8 cellular contexts compared by ENCODE assay signal in genomic region chr7:118185163-118185860, GRCh38. TPM values are rescaled to one million over a fixed set of nuclear protein-coding genes. Genes with fewer than 3 reads are reported as not detected.
DNase-seq lines count a peak whose midpoint lies in the region; ATAC-seq and TF ChIP-seq lines count a peak whose summit lies in the region.

No MANE protein-coding gene starts in this region.

- H3K4me1 Mint-ChIP-seq in CD8-positive, alpha-beta T cell (ENCODE audit: low read depth) = peaks cover 49% of the 10 kb centered on the region
- H3K4me1 Mint-ChIP-seq in chondrocyte (ENCODE audit: low read depth) = peaks cover 36% of the 10 kb centered on the region
- H3K4me1 Mint-ChIP-seq in nephron progenitor cell = peaks cover 35% of the 10 kb centered on the region

- ATAC-seq in CD8-positive, alpha-beta T cell = no peak
- no peak for ATAC-seq in HG03280 (IDR thresholded peaks at IDR 0.05; ENCODE audit: unreplicated experiment)

- H3K36me3 Mint-ChIP-seq in CD8-positive, alpha-beta T cell = peaks cover 47% of the 10 kb centered on the region
- H3K36me3 Mint-ChIP-seq in chondrocyte (ENCODE audit: low read depth) (peaks cover 5% of the 10 kb centered on the region), nephron progenitor cell (ENCODE audit: low read depth) (peaks cover 49% of the 10 kb centered on the region)

- peaks cover 42% of the 10 kb centered on the region for H3K4me1 ChIP-seq in CD8-positive, alpha-beta T cell (ENCODE audit: insufficient read depth, low read length)

- H3K36me3 ChIP-seq in CD8-positive, alpha-beta T cell (ENCODE audit: insufficient read depth, low read length) = peaks cover 10% of the 10 kb centered on the region

- H3K4me3 ChIP-seq in CD8-positive, alpha-beta T cell (ENCODE audit: low read depth, low read length) = peak overlapping the region; percentile 79
- peak overlapping the region; percentile 85 for H3K4me3 ChIP-seq in LNCaP clone FGC (ENCODE audit: low read depth, low read length)

- TF ChIP-seq CTCF in CD8-positive, alpha-beta T cell (IDR thresholded peaks at IDR 0.05) = no peak
- TF ChIP-seq CTCF in LNCaP clone FGC (IDR thresholded peaks at IDR 0.05; ENCODE audit: control insufficient read depth, extremely low read depth, insufficient read depth) (no peak), chondrocyte (IDR thresholded peaks at IDR 0.05) (no peak), nephron progenitor cell (IDR thresholded peaks at IDR 0.05) (no peak)

- intact Hi-C loops in CD8-positive, alpha-beta T cell (cut with DNase I, micrococcal nuclease) = loop anchor here (2.0 to 10.0 kb wide), 4 partner anchors 1231 to 1971 kb away; partner anchors contain the start of genes CAPZA2 (in 1 of the 2), CAV1 (in 1 of the 2), ST7 (in 1 of the 2) and TES (in 1 of the 2)

- POLR2A ChIA-PET in CD8-positive, alpha-beta T cell (lab: Charles Lee) = no interaction called here

- no peak overlapping the region for H3K27ac ChIP-seq in CD8-positive, alpha-beta T cell (ENCODE audit: low read depth, low read length)

- no peaks in the 10 kb centered on the region for H3K27me3 ChIP-seq in CD8-positive, alpha-beta T cell (ENCODE audit: insufficient read depth, low read length)

- CTCF ChIA-PET in CD8-positive, alpha-beta T cell (lab: Charles Lee) = interaction anchor here (0.7 kb wide), 1 partner anchor 14 kb away, joined by 3 read pairs; no protein-coding TSS in a partner anchor

- no peaks in the 10 kb centered on the region for H3K27me3 Mint-ChIP-seq in CD8-positive, alpha-beta T cell (ENCODE audit: low read depth)
- H3K27me3 Mint-ChIP-seq in chondrocyte (ENCODE audit: low read depth) = no peaks in the 10 kb centered on the region
- H3K27me3 Mint-ChIP-seq in nephron progenitor cell (ENCODE audit: low read depth, poor library complexity) = no peaks in the 10 kb centered on the region

- H3K9me3 ChIP-seq in CD8-positive, alpha-beta T cell (ENCODE audit: low read length) = no peaks in the 10 kb centered on the region

- DNase-seq in CD8-positive, alpha-beta T cell = no peak
- DNase-seq in LNCaP clone FGC (ENCODE audit: low read depth) = no peak
- no peak for DNase-seq in chondrocyte (ENCODE audit: low spot score)
- DNase-seq in nephron progenitor cell = no peak
- no peak for DNase-seq in NCI-H2196 (lab: John Stamatoyannopoulos, UW; ENCODE audit: unreplicated experiment)
- DNase-seq in activated effector memory CD4-positive, alpha-beta T cell treated with Interleukin-2 at 50 U/mL for 16 hours = no peak
- DNase-seq in HK-2 (ENCODE audit: unreplicated experiment) = no peak

- H3K4me3 Mint-ChIP-seq in CD8-positive, alpha-beta T cell = peak overlapping the region; percentile 98
- H3K4me3 Mint-ChIP-seq in chondrocyte (ENCODE audit: unreplicated experiment) (peak overlapping the region; percentile 100), nephron progenitor cell (peak overlapping the region; percentile 99)

- no peaks in the 10 kb centered on the region for H3K9me3 Mint-ChIP-seq in CD8-positive, alpha-beta T cell
- H3K9me3 Mint-ChIP-seq in chondrocyte (ENCODE audit: low read depth) (no peaks in the 10 kb centered on the region), nephron progenitor cell (no peaks in the 10 kb centered on the region)

- no peak overlapping the region for H3K27ac Mint-ChIP-seq in CD8-positive, alpha-beta T cell
- H3K27ac Mint-ChIP-seq in chondrocyte (ENCODE audit: unreplicated experiment) (peak overlapping the region; percentile 100), nephron progenitor cell (peak overlapping the region; percentile 59)

RNA-seq across cellular contexts. Expression of gene LSM8, which starts 1.3 kb away (rescaled TPM):
- total RNA-seq in CD8-positive, alpha-beta T cell = 10 to 100 TPM; 47.2 to 48.4 TPM
- 21.5 to 26.4 TPM (median 23.2 TPM) in 3 replicates for total RNA-seq in chondrocyte

RNA-seq across cellular contexts. Expression of gene ANKRD7, which starts 39.2 kb away (rescaled TPM):
- not detected for total RNA-seq in CD8-positive, alpha-beta T cell
- total RNA-seq in chondrocyte = not detected in 3 replicates
